Comparison of ENCODE assay signal across 8 cellular contexts in the genomic region with DNA sequence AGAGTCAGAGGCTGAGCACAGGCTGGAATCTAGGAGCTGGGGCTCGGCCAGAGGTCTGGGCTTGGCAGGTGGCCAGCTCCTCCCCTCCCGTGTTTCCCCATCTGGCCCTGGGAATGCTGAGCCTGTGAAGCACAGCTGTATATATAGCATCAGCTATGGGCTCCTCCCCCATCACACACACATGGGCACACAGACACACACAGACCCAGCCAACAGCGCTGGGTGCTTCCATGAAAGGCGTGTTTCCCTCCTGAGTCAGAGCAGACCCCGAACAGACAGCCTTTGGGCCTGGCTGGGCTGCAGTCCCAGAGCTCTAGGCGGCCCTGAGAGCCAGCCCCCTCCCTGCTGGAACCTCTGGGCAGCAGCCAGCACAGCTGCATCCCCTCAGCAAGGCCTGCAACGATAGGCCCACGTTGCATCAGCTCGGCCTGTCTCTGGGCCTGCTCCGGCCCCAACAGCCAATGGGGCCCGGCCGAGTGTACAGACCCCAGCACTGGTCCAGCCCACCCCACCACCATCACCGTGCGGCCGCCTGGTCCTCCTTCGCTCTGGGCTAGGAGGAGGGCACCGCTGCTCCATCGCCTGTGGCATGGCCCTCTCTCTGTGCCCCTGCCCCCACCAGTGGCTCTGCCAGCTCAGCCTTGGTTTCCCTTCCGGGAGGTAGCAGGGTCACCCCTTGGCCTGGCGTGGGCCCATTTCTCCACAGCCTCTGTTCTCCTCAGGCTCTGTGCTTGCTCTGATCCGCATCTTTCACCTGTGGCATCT. TPM values are rescaled to one million over a fixed set of nuclear protein-coding genes. Genes with fewer than 3 reads are reported as not detected.
A peak's percentile ranks its signal among the peaks of the same experiment; 100 is the strongest.
DNase-seq lines count a peak whose midpoint lies in the region; ATAC-seq, FAIRE-seq and TF ChIP-seq lines count a peak whose summit lies in the region.

No MANE protein-coding gene starts in this region.

- 73% methylated on average over 21 of the region's 21 CpGs; no CpG with 5 or more reads in 1 of the 2 experiments for WGBS in H1 (ENCODE audit: extremely low coverage in 1 of 2, insufficient coverage in 1 of 2, insufficient read length in 1 of 2, insufficient replicate concordance in 2 of 2, low coverage in 1 of 2, low lambda C conversion rate in 2 of 2, missing lambda C conversion rate in 1 of 2), 2 experiments
- WGBS in mesenchymal stem cell: 34% methylated on average over 21 of the region's 21 CpGs

- H4K20me1 ChIP-seq in H1 (replicated peaks in 1 of 2; ENCODE audit: control insufficient read depth in 1 of 2, insufficient read depth in 2 of 2, low read length in 2 of 2): no peaks in the 10 kb centered on the region

- H2BK20ac ChIP-seq in H1 (ENCODE audit: low read length): peak overlapping the region; percentile 97

- intact Hi-C loops in upper lobe of right lung (cut with DNase I): no loop called here

- H4K91ac ChIP-seq in H1 (replicated peaks; ENCODE audit: insufficient read length, low read length) (peak overlapping the region; percentile 100), mesenchymal stem cell (ENCODE audit: low read length) (peak overlapping the region; percentile 99)

- H3K27ac ChIP-seq in H1 (ENCODE audit: low read depth, low read length) (peak overlapping the region; percentile 55; the same call in 1 of the 2 replicates), mesenchymal stem cell (ENCODE audit: low read length, poor library complexity, severe bottlenecking) (peak overlapping the region; percentile 35), upper lobe of right lung (peak overlapping the region; percentile 81)

- peak overlapping the region; percentile 98 for H3K18ac ChIP-seq in H1 (ENCODE audit: extremely low read depth, low read length)
- H3K18ac ChIP-seq in mesenchymal stem cell (ENCODE audit: low read depth in 1 of 2, low read length in 2 of 2): peak overlapping the region; percentile 82 to 97

- DNase-seq in BJ (ENCODE audit: low read depth): peak; percentile 99
- DNase-seq in NCI-H524 treated with DMSO at 0.1 percent for 48 hours (lab: John Stamatoyannopoulos, UW): peak; percentile 37
- DNase-seq in H1 (ENCODE audit: low read depth in 1 of 2, low spot score in 2 of 2): peak in 1 of 2 experiments; percentile 83
- DNase-seq in mesenchymal stem cell: peak; percentile 100
- peak; percentile 85 for DNase-seq in upper lobe of right lung
- DNase-seq in activated CD4-positive, CD25-positive, alpha-beta regulatory T cell (lab: John Stamatoyannopoulos, UW): no peak

- 0 out of 4 replicates have a peak, but pooled peaks cover 0 to 2% of the 10 kb centered on the region in 2 experiments for H3K9me3 ChIP-seq in H1 (ENCODE audit: insufficient read depth in 2 of 2, low read depth in 1 of 2, low read length in 1 of 2)
- H3K9me3 ChIP-seq in mesenchymal stem cell (ENCODE audit: control insufficient read depth, low read length): no peaks in the 10 kb centered on the region
- no peaks in the 10 kb centered on the region for H3K9me3 ChIP-seq in upper lobe of right lung

- TF ChIP-seq POLR2A in H1 (IDR thresholded peaks at IDR 0.05; ENCODE audit: control extremely low read depth in 1 of 2, low read depth in 2 of 2, low read length in 2 of 2): 0 out of 3 replicates have a peak, but pooled peaks of 1 of the 2 experiments have one; percentile 65

- H3K14ac ChIP-seq in H1 (ENCODE audit: insufficient read length): no peak overlapping the region
- peak overlapping the region in 1 of 2 experiments; percentile 8 for H3K14ac ChIP-seq in mesenchymal stem cell (ENCODE audit: low read length in 2 of 2)

- H3K23me2 ChIP-seq in H1 (ENCODE audit: low read depth, low read length): no peaks in the 10 kb centered on the region

- H4K5ac ChIP-seq in H1 (ENCODE audit: insufficient read length, low read depth, low read length): peak overlapping the region; percentile 93

- H2BK12ac ChIP-seq in H1 (ENCODE audit: low read depth, low read length): peak overlapping the region; percentile 98
- H2BK12ac ChIP-seq in mesenchymal stem cell (ENCODE audit: low read length in 2 of 2): peak overlapping the region; percentile 86 to 100

- H3K23ac ChIP-seq in H1 (ENCODE audit: insufficient read length) (no peak overlapping the region), mesenchymal stem cell (ENCODE audit: low read length in 2 of 2) (peak overlapping the region in 1 of 2 experiments; percentile 10)

- H2BK120ac ChIP-seq in H1 (replicated peaks; ENCODE audit: low read depth, low read length) (peak overlapping the region; percentile 57), mesenchymal stem cell (ENCODE audit: low read depth, low read length) (peak overlapping the region; percentile 88)

- H3K4me1 ChIP-seq in H1 (replicated peaks in 1 of 4; ENCODE audit: control insufficient read depth in 3 of 4, insufficient read depth in 4 of 4, low read length in 3 of 4) (peaks cover 4 to 26% (median 19%) of the 10 kb centered on the region in 4 experiments), mesenchymal stem cell (ENCODE audit: control insufficient read depth, insufficient read depth, low read depth, low read length) (peaks cover 34% of the 10 kb centered on the region), upper lobe of right lung (peaks cover 39% of the 10 kb centered on the region)

- H2BK15ac ChIP-seq in H1 (ENCODE audit: low read length) (0 out of 2 replicates have a peak overlapping the region, but pooled peaks have one; percentile 81), mesenchymal stem cell (ENCODE audit: low read depth, poor library complexity, severe bottlenecking) (peak overlapping the region; percentile 98)

- H3K36me3 ChIP-seq in BJ (ENCODE audit: control insufficient read depth, insufficient read depth, low read length) (no peaks in the 10 kb centered on the region), H1 (ENCODE audit: control insufficient read depth in 2 of 4, insufficient read depth in 4 of 4, low read length in 3 of 4) (no peaks in the 10 kb centered on the region), mesenchymal stem cell (ENCODE audit: control insufficient read depth in 1 of 2, insufficient read depth in 2 of 2, low read depth in 1 of 2, low read length in 2 of 2) (no peaks in the 10 kb centered on the region), upper lobe of right lung (no peaks in the 10 kb centered on the region)

- CTCF ChIA-PET in BJ (lab: Yijun Ruan, JAX) (interaction anchor here (0.8 to 2.9 kb wide), 13 partner anchors 8 to 314 kb away, joined by 3 to 23 read pairs (median 6); partner anchors contain the start of gene GDPD5), H1 (lab: Charles Lee; ENCODE audit: partially characterized antibody) (interaction anchor here (0.6 to 16.9 kb wide), 18 partner anchors 8 to 166 kb away, joined by 3 to 344 read pairs (median 6); no protein-coding TSS in a partner anchor)

- no peaks in the 10 kb centered on the region for H3K27me3 ChIP-seq in BJ (ENCODE audit: control insufficient read depth, insufficient read depth, low read length)
- H3K27me3 ChIP-seq in H1 (replicated peaks in 1 of 4; ENCODE audit: control insufficient read depth in 3 of 4, extremely low read depth in 1 of 4, insufficient read depth in 3 of 4, low read length in 3 of 4): no peaks in the 10 kb centered on the region
- H3K27me3 ChIP-seq in mesenchymal stem cell (ENCODE audit: control insufficient read depth in 1 of 2, insufficient read depth in 1 of 2, low read length in 2 of 2): no peaks in the 10 kb centered on the region
- no peaks in the 10 kb centered on the region for H3K27me3 ChIP-seq in upper lobe of right lung

- H3K9ac ChIP-seq in H1 (replicated peaks in 1 of 4; ENCODE audit: extremely low read depth in 1 of 4, low read depth in 3 of 4, low read length in 3 of 4) (peak overlapping the region in 2 of 4 experiments; percentile 54 to 55; a peak in 3 of 7 replicates), mesenchymal stem cell (ENCODE audit: low read length) (peak overlapping the region; percentile 81)

- H2AK5ac ChIP-seq in H1 (ENCODE audit: low read depth, low read length) (peak overlapping the region; percentile 95), mesenchymal stem cell (ENCODE audit: low read length, severe bottlenecking) (peak overlapping the region; percentile 69)

- H3K4me3 ChIP-seq in BJ (ENCODE audit: low read depth, low read length) (no peak overlapping the region), H1 (ENCODE audit: extremely low read depth in 1 of 4, insufficient read depth in 2 of 4, low read depth in 3 of 4, low read length in 4 of 4) (no peak overlapping the region; a peak in 1 of 8 replicates), mesenchymal stem cell (ENCODE audit: insufficient read depth in 1 of 2, low read depth in 1 of 2, low read length in 2 of 2) (peak overlapping the region in 1 of 2 experiments; percentile 49), upper lobe of right lung (no peak overlapping the region)

- peak overlapping the region; percentile 27 to 31; a peak in 1 of 4 replicates for H3K4me2 ChIP-seq in H1 (ENCODE audit: insufficient read depth in 1 of 2, low read depth in 2 of 2, low read length in 2 of 2)
- H3K4me2 ChIP-seq in mesenchymal stem cell (ENCODE audit: low read length, poor library complexity, severe bottlenecking): no peak overlapping the region

- no peaks in the 10 kb centered on the region for H3K79me2 ChIP-seq in H1 (ENCODE audit: control insufficient read depth in 1 of 2, insufficient read depth in 2 of 2, low read length in 2 of 2)

- POLR2A ChIA-PET in BJ (lab: Charles Lee) (interaction anchor here (1.2 to 1.9 kb wide), 2 partner anchors 8 to 11 kb away, joined by 22 to 26 read pairs; partner anchors contain the start of gene SERPINH1), H1 (lab: Charles Lee; ENCODE audit: partially characterized antibody) (interaction anchor here (0.9 to 30.6 kb wide), 12 partner anchors 8 to 565 kb away, joined by 3 to 1120 read pairs (median 6); partner anchors contain the start of genes NEU3 and SERPINH1)

- H3K4ac ChIP-seq in H1 (replicated peaks; ENCODE audit: insufficient read length, low read depth, low read length) (peak overlapping the region; percentile 99), mesenchymal stem cell (ENCODE audit: low read depth in 1 of 2, low read length in 2 of 2) (peak overlapping the region; percentile 82 to 98)

- peak overlapping the region; percentile 49 for H2BK5ac ChIP-seq in H1 (ENCODE audit: low read depth, low read length)
- H2BK5ac ChIP-seq in mesenchymal stem cell (ENCODE audit: low read depth, low read length, poor library complexity, severe bottlenecking): no peak overlapping the region

- no peak for TF ChIP-seq RAD21 in H1 (IDR thresholded peaks at IDR 0.05 in 1 of 2, conservative IDR thresholded peaks at IDR 0.05 in 1 of 2; ENCODE audit: low read depth in 2 of 2, low read length in 2 of 2)

- ATAC-seq in upper lobe of right lung (peak; percentile 65), GM21529 (IDR thresholded peaks at IDR 0.05; ENCODE audit: unreplicated experiment) (no peak), GM21723 (IDR thresholded peaks at IDR 0.05; ENCODE audit: unreplicated experiment) (no peak)

- H3K79me1 ChIP-seq in H1 (ENCODE audit: low read depth, low read length) (no peaks in the 10 kb centered on the region), mesenchymal stem cell (replicated peaks; ENCODE audit: low read length, poor library complexity, severe bottlenecking) (no peaks in the 10 kb centered on the region)

- H2AFZ ChIP-seq in H1 (ENCODE audit: low read length) (peak overlapping the region; percentile 70), mesenchymal stem cell (ENCODE audit: low read depth, low read length) (no peak overlapping the region)

- H4K8ac ChIP-seq in H1 (ENCODE audit: extremely low read depth, insufficient read depth, low read length) (peak overlapping the region; percentile 96), mesenchymal stem cell (ENCODE audit: low read length) (peak overlapping the region; percentile 99)

- no peak overlapping the region for H3K56ac ChIP-seq in H1 (replicated peaks; ENCODE audit: insufficient read length, low read depth, low read length)

- TF ChIP-seq CTCF in BJ (IDR thresholded peaks at IDR 0.05; ENCODE audit: insufficient read depth, low read depth, low read length) (no peak), H1 (IDR thresholded peaks at IDR 0.05; ENCODE audit: control extremely low read depth in 1 of 3, insufficient read depth in 1 of 3, low read depth in 1 of 3, low read length in 3 of 3) (no peak), upper lobe of right lung (IDR thresholded peaks at IDR 0.05) (no peak)

- TF ChIP-seq EP300 in H1 (IDR thresholded peaks at IDR 0.05; ENCODE audit: borderline replicate concordance in 1 of 2, low read depth in 2 of 2, low read length in 2 of 2): no peak; a peak in 1 of 3 replicates

- no peak for FAIRE-seq in H1 (lab: Jason Lieb, UNC)

RNA-seq across cellular contexts. Expression of gene SERPINH1, which starts 7.6 kb away (rescaled TPM):
- polyA plus RNA-seq in BJ (2011; rRNA removed) (1,158 and 1,604 TPM in 2 replicates), H1 (2011; rRNA removed) (621 and 869 TPM in 2 replicates)
- polyA minus RNA-seq in BJ (2011; rRNA and poly(A)+ RNA removed): 433 and 530 TPM in 2 replicates
- total RNA-seq in H1 (2021; fragmentation: NEBNext Ultra II Directional; extraction: Animal tissue kit (Norgen Biotek cat#: 25700)): 420 and 424 TPM in 2 replicates
- polyA plus RNA-seq in H1 (2011; cell fraction: cytosol; rRNA removed): 482 TPM
- polyA plus RNA-seq in H1 (2011; cell fraction: nucleus; rRNA removed): 605 TPM
- polyA plus RNA-seq in H1 (2012, experiment 1 of 2): 280 to 399 TPM (median 368 TPM) in 4 replicates
- 351 TPM for polyA plus RNA-seq in H1 (2012, experiment 2 of 2)
- polyA plus RNA-seq in H1 (2013, experiment 1 of 2): 739 TPM
- polyA plus RNA-seq in H1 (2013, experiment 2 of 2): 760 TPM
- 124 and 163 TPM in 2 replicates for polyA minus RNA-seq in H1 (2011; rRNA and poly(A)+ RNA removed)
- polyA minus RNA-seq in H1 (2011; cell fraction: cytosol; rRNA and poly(A)+ RNA removed): 266 TPM
- 239 TPM for polyA minus RNA-seq in H1 (2011; cell fraction: nucleus; rRNA and poly(A)+ RNA removed)
- polyA plus RNA-seq in mesenchymal stem cell (2013, experiment 1 of 2): 896 TPM
- polyA plus RNA-seq in mesenchymal stem cell (2013, experiment 2 of 2): 870 TPM
- total RNA-seq in upper lobe of right lung: 152 TPM

RNA-seq across cellular contexts. Expression of gene GDPD5, which starts 28.7 kb away (rescaled TPM):
- polyA plus RNA-seq in BJ (2011; rRNA removed) (5.0 and 7.7 TPM in 2 replicates), H1 (2011; rRNA removed) (7.8 and 10.2 TPM in 2 replicates)
- polyA minus RNA-seq in BJ (2011; rRNA and poly(A)+ RNA removed): 12.0 and 14.4 TPM in 2 replicates
- total RNA-seq in H1 (2021; fragmentation: NEBNext Ultra II Directional; extraction: Animal tissue kit (Norgen Biotek cat#: 25700)): 8.1 and 8.6 TPM in 2 replicates
- 6.4 TPM for polyA plus RNA-seq in H1 (2011; cell fraction: cytosol; rRNA removed)
- 27.2 TPM for polyA plus RNA-seq in H1 (2011; cell fraction: nucleus; rRNA removed)
- polyA plus RNA-seq in H1 (2012, experiment 1 of 2): 4.8 to 10.4 TPM (median 8.0 TPM) in 4 replicates
- polyA plus RNA-seq in H1 (2012, experiment 2 of 2): 6.2 TPM
- 10.7 TPM for polyA plus RNA-seq in H1 (2013, experiment 1 of 2)
- polyA plus RNA-seq in H1 (2013, experiment 2 of 2): 10.8 TPM
- 6.0 and 7.1 TPM in 2 replicates for polyA minus RNA-seq in H1 (2011; rRNA and poly(A)+ RNA removed)
- polyA minus RNA-seq in H1 (2011; cell fraction: cytosol; rRNA and poly(A)+ RNA removed): 3.8 TPM
- 8.1 TPM for polyA minus RNA-seq in H1 (2011; cell fraction: nucleus; rRNA and poly(A)+ RNA removed)
- 1.8 TPM for polyA plus RNA-seq in mesenchymal stem cell (2013, experiment 1 of 2)
- 1.4 TPM for polyA plus RNA-seq in mesenchymal stem cell (2013, experiment 2 of 2)
- 19.3 TPM for total RNA-seq in upper lobe of right lung

Comparison
In these comparisons a context has a peak if more than half of its experiments do, and no peak if none do; other contexts are left out.
1. DNase-seq: peak in BJ (single experiment), NCI-H524 treated with DMSO at 0.1 percent for 48 hours (single experiment), mesenchymal stem cell (single experiment) and upper lobe of right lung (single experiment); none in activated CD4-positive, CD25-positive, alpha-beta regulatory T cell (0 of 4).
2. Peak in every context shown above with its lines, with median percentiles within 50 percentile points of each other: H3K27ac ChIP-seq.